37 cellular contexts compared by ENCODE assay signal in the genomic region with DNA sequence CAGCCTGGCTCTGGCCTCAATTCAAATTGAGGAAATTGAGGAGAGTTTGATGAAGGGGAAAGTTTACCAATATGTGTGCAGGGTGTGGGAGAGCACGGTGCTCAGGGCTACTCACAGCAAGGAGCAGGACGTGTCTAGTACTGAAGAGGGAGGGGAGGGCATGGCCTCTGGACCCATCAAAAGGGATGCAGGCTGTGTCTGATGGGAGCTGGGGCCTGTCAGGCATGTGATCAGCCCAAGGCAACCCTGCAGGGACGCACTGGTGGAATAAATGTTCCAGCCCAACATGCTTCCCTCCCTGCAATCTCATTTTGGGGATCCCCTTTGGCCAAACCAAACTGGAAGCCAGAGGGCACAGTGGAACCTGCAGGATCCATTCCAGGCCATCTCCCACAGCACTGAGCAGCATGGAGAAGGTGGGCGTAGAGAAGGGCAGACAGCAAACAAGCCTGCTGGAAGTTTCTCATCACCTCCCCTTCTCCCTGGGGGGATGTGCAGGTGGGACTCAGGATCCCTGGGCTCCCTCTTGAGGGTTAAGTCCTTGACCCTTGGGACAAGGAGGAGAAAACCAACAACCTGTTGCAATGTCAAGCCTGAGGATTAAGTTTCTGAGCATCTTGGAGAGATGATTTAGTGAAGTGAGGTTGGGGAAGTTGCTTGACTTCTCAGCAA. TPM values are rescaled to one million over a fixed set of nuclear protein-coding genes. Genes with fewer than 3 reads are reported as not detected.
DNase-seq lines count a peak whose midpoint lies in the region; ATAC-seq, FAIRE-seq and TF ChIP-seq lines count a peak whose summit lies in the region.
"Had no signal": no experiment of that assay in that cellular context is flagged by ENCODE, and none has a peak within 500 bp of the region (broad histone marks: within the 10 kb centered on the region; RNA-seq: fewer than 3 reads in every experiment).

No MANE protein-coding gene starts in this region.

- no peak for TF ChIP-seq RAD21 in HepG2 (CRISPR knock-in tag; IDR thresholded peaks at IDR 0.05)

- H3K36me3 ChIP-seq in HepG2 (replicated peaks in 1 of 2; ENCODE audit: control insufficient read depth in 1 of 2, insufficient read depth in 2 of 2, low read length in 2 of 2) = no peaks in the 10 kb centered on the region
- H3K36me3 ChIP-seq in right lobe of liver = no peaks in the 10 kb centered on the region
- H3K36me3 ChIP-seq in HEK293 (ENCODE audit: control insufficient read depth in 2 of 2, insufficient read depth in 1 of 2, low read length in 2 of 2) = no peaks in the 10 kb centered on the region
- no peaks in the 10 kb centered on the region for H3K36me3 ChIP-seq in SJSA1
- H3K36me3 ChIP-seq in hepatocyte (replicated peaks; ENCODE audit: insufficient read depth, low read depth) = no peaks in the 10 kb centered on the region
- H3K36me3 ChIP-seq: BE2C; BLaER1; BLaER1 treated with 17β-estradiol and CSF1 and Interleukin-3, amounts not matched to agents 10 nM and 100 nM had no signal

- no peak for TF ChIP-seq EP300 in HepG2 (IDR thresholded peaks at IDR 0.05; ENCODE audit: low read depth in 2 of 2, low read length in 2 of 2)
- TF ChIP-seq EP300 in HepG2 (CRISPR knock-in tag; IDR thresholded peaks at IDR 0.05; ENCODE audit: borderline replicate concordance) = no peak

- no TSS peak for BruUV-seq in HepG2 (replicated peaks; lab: Mats Ljungman, UMichigan)

- no peak for FAIRE-seq in HepG2 (lab: Jason Lieb, UNC)
- FAIRE-seq: A204.1, A549, D721Med had no signal

- CTCF ChIA-PET in HepG2 (lab: Yijun Ruan, JAX; ENCODE audit: low intra/inter-chr PET ratio, low total read pairs) = no interaction called here
- CTCF ChIA-PET in HEK293 (lab: Yijun Ruan, JAX) = interaction anchor here (0.6 kb wide), 1 partner anchor 234 kb away, joined by 3 read pairs; no protein-coding TSS in a partner anchor
- CTCF ChIA-PET in GM10248 (lab: Yijun Ruan, JAX) = interaction anchor here (1.4 to 2.1 kb wide), 5 partner anchors 11 to 526 kb away, joined by 3 to 16 read pairs (median 3); no protein-coding TSS in a partner anchor

- DNase-seq in HepG2 (ENCODE audit: low spot score) (no peak), right lobe of liver (no peak), SJSA1 (ENCODE audit: low read depth in 1 of 2, low spot score in 2 of 2) (peak; percentile 68 to 91), OCI-M2 (lab: John Stamatoyannopoulos, UW; ENCODE audit: unreplicated experiment) (no peak), hepatocyte (ENCODE audit: low spot score) (no peak), GM10248 (ENCODE audit: extremely low spot score) (no peak)
- DNase-seq in stimulated activated effector memory CD8-positive, alpha-beta T cell treated with anti-CD3 and anti-CD28 coated beads, Interleukin-12 subunit alpha, Interleukin-12 subunit beta, amount 100 ng/mL, for 72 hours (ENCODE audit: low spot score in 2 of 2) = no peak
- DNase-seq: 8988T; ACHN; AML-193; BE2C; C1 segment of cervical spinal cord; Caco-2; Calu3; CD4-positive, alpha-beta memory T cell; CD4-positive, alpha-beta T cell; CD4-positive, CD25-positive, alpha-beta regulatory T cell; CD8-positive, alpha-beta memory T cell; CD8-positive, alpha-beta T cell; COR-L47; DMS 273 treated with DMSO at 0.1 percent for 48 hours; DMS153; DMS53; DMS79; DMS79 treated with DMSO at 0.1 percent for 48 hours; DND-41; EL had no signal

- H3K9me3 Mint-ChIP-seq in stimulated activated effector memory CD8-positive, alpha-beta T cell treated with anti-CD3 and anti-CD28 coated beads, Interleukin-12 subunit alpha, Interleukin-12 subunit beta, amount 100 ng/mL, for 72 hours = no peaks in the 10 kb centered on the region
- H3K9me3 Mint-ChIP-seq: CD4-positive, alpha-beta T cell; CD8-positive, alpha-beta T cell had no signal

- H4K20me1 ChIP-seq in HepG2 (ENCODE audit: insufficient read depth, low read length) = no peaks in the 10 kb centered on the region
- H4K20me1 ChIP-seq in hepatocyte (ENCODE audit: insufficient read depth, poor library complexity, severe bottlenecking) = no peaks in the 10 kb centered on the region
- H4K20me1 ChIP-seq: BLaER1; BLaER1 treated with 17β-estradiol and CSF1 and Interleukin-3, amounts not matched to agents 10 nM and 100 nM had no signal

- POLR2A ChIA-PET in HepG2 (lab: Yijun Ruan, JAX) (no interaction called here), HEK293 (lab: Yijun Ruan, JAX) (no interaction called here), GM10248 (lab: Yijun Ruan, JAX) (no interaction called here)

- H2AFZ ChIP-seq in HepG2 (ENCODE audit: low read length) (no peak overlapping the region), hepatocyte (no peak overlapping the region)

- H3K4me2 ChIP-seq in HepG2 (ENCODE audit: low read depth, low read length) = no peak overlapping the region
- H3K4me2 ChIP-seq in hepatocyte = no peak overlapping the region
- H3K4me2 ChIP-seq: A549; BLaER1; BLaER1 treated with 17β-estradiol and CSF1 and Interleukin-3, amounts not matched to agents 10 nM and 100 nM had no signal

- H3K9ac ChIP-seq in HepG2 (ENCODE audit: insufficient read depth, low read depth, low read length) = no peak overlapping the region
- H3K9ac ChIP-seq: BLaER1; BLaER1 treated with 17β-estradiol and CSF1 and Interleukin-3, amounts not matched to agents 10 nM and 100 nM had no signal

- no peaks in the 10 kb centered on the region for H3K4me1 Mint-ChIP-seq in stimulated activated effector memory CD8-positive, alpha-beta T cell treated with anti-CD3 and anti-CD28 coated beads, Interleukin-12 subunit alpha, Interleukin-12 subunit beta, amount 100 ng/mL, for 72 hours
- H3K4me1 Mint-ChIP-seq: B cell; CD14-positive monocyte; CD4-positive, alpha-beta memory T cell; CD4-positive, CD25-positive, alpha-beta regulatory T cell had no signal

- no peak overlapping the region for H3K4me3 ChIP-seq in HepG2 (replicated peaks in 1 of 3; ENCODE audit: insufficient read depth in 1 of 3, low read depth in 2 of 3, low read length in 3 of 3)
- no peak overlapping the region for H3K4me3 ChIP-seq in right lobe of liver
- no peak overlapping the region for H3K4me3 ChIP-seq in HEK293 (ENCODE audit: low read depth, low read length)
- no peak overlapping the region for H3K4me3 ChIP-seq in SJSA1
- H3K4me3 ChIP-seq in hepatocyte = no peak overlapping the region
- H3K4me3 ChIP-seq: A549; BLaER1; BLaER1 treated with 17β-estradiol and CSF1 and Interleukin-3, amounts not matched to agents 10 nM and 100 nM had no signal

- no peaks in the 10 kb centered on the region for H3K9me2 ChIP-seq in hepatocyte (replicated peaks; ENCODE audit: insufficient read depth)

- H3K4me1 ChIP-seq in HepG2 (ENCODE audit: insufficient read depth, low read length) = peaks cover 49% of the 10 kb centered on the region
- H3K4me1 ChIP-seq in right lobe of liver = no peaks in the 10 kb centered on the region
- no peaks in the 10 kb centered on the region for H3K4me1 ChIP-seq in HEK293 (ENCODE audit: control insufficient read depth, insufficient read depth, low read length)
- no peaks in the 10 kb centered on the region for H3K4me1 ChIP-seq in SJSA1 (replicated peaks)
- H3K4me1 ChIP-seq in hepatocyte (ENCODE audit: insufficient read depth) = peaks cover 3% of the 10 kb centered on the region
- H3K4me1 ChIP-seq: A549, BE2C, BLaER1, Caco-2 had no signal

- H3K4me3 Mint-ChIP-seq in stimulated activated effector memory CD8-positive, alpha-beta T cell treated with anti-CD3 and anti-CD28 coated beads, Interleukin-12 subunit alpha, Interleukin-12 subunit beta, amount 100 ng/mL, for 72 hours = no peak overlapping the region
- H3K4me3 Mint-ChIP-seq: B cell; CD14-positive monocyte; CD4-positive, alpha-beta memory T cell; CD4-positive, alpha-beta T cell; CD4-positive, CD25-positive, alpha-beta regulatory T cell; CD8-positive, alpha-beta memory T cell; CD8-positive, alpha-beta T cell had no signal

- intact Hi-C loops in HepG2 (cut with micrococcal nuclease; ENCODE audit: unreplicated experiment) (no loop called here), right lobe of liver (cut with DNase I) (loop anchor here in 1 of 2 donors (10.0 kb wide), 1 partner anchor 521 kb away; no protein-coding TSS in a partner anchor)

- H3K27me3 ChIP-seq in HepG2 (ENCODE audit: control insufficient read depth in 1 of 2, insufficient read depth in 2 of 2, low read length in 2 of 2) (no peaks in the 10 kb centered on the region), right lobe of liver (no peaks in the 10 kb centered on the region), SJSA1 (replicated peaks) (peaks cover 94% of the 10 kb centered on the region), hepatocyte (no peaks in the 10 kb centered on the region)
- H3K27me3 ChIP-seq: BE2C; BLaER1; BLaER1 treated with 17β-estradiol and CSF1 and Interleukin-3, amounts not matched to agents 10 nM and 100 nM had no signal

- TF ChIP-seq CTCF in HepG2 (CRISPR knock-in tag; IDR thresholded peaks at IDR 0.05) = 0 out of 2 replicates have a peak, but pooled peaks have one; percentile 3
- no peak for TF ChIP-seq CTCF in right lobe of liver (IDR thresholded peaks at IDR 0.05)
- no peak for TF ChIP-seq CTCF in HEK293 (tag by site-specific recombination; IDR thresholded peaks at IDR 0.05)
- no peak for TF ChIP-seq CTCF in hepatocyte (IDR thresholded peaks at IDR 0.05; ENCODE audit: poor library complexity)
- no peak for TF ChIP-seq CTCF in GM10248 (IDR thresholded peaks at IDR 0.05; ENCODE audit: control extremely low read depth, extremely low read depth, low read depth, missing control alignments)

- H3K27ac Mint-ChIP-seq in stimulated activated effector memory CD8-positive, alpha-beta T cell treated with anti-CD3 and anti-CD28 coated beads, Interleukin-12 subunit alpha, Interleukin-12 subunit beta, amount 100 ng/mL, for 72 hours = no peak overlapping the region
- H3K27ac Mint-ChIP-seq: B cell; CD14-positive monocyte; CD4-positive, alpha-beta memory T cell; CD4-positive, alpha-beta T cell; CD4-positive, CD25-positive, alpha-beta regulatory T cell; CD8-positive, alpha-beta memory T cell; CD8-positive, alpha-beta T cell had no signal

- no peak for TF ChIP-seq POLR2A in HepG2 (IDR thresholded peaks at IDR 0.05; ENCODE audit: insufficient read depth in 1 of 2, low read depth in 2 of 2, low read length in 2 of 2)
- no peak for TF ChIP-seq POLR2A in right lobe of liver (IDR thresholded peaks at IDR 0.05)

- H3K36me3 Mint-ChIP-seq in stimulated activated effector memory CD8-positive, alpha-beta T cell treated with anti-CD3 and anti-CD28 coated beads, Interleukin-12 subunit alpha, Interleukin-12 subunit beta, amount 100 ng/mL, for 72 hours = no peaks in the 10 kb centered on the region
- H3K36me3 Mint-ChIP-seq: CD14-positive monocyte; CD4-positive, alpha-beta memory T cell; CD4-positive, CD25-positive, alpha-beta regulatory T cell; CD8-positive, alpha-beta T cell had no signal

- 0% methylated on average over 2 of the region's 4 CpGs for WGBS in HepG2 (ENCODE audit: low lambda C conversion rate)
- 40% methylated on average over 3 of the region's 4 CpGs for WGBS in right lobe of liver (ENCODE audit: insufficient coverage, low coverage, low lambda C conversion rate, missing lambda C conversion rate)
- 76% methylated on average over 4 of the region's 4 CpGs for WGBS in hepatocyte (ENCODE audit: low lambda C conversion rate, missing lambda C conversion rate)

- in situ Hi-C loops in HepG2 (cut with HindIII; ENCODE audit: extremely low pct_ligation_motif_present, low pct_unique_long_range_greater_than_20kb) = loop anchor here (10.0 to 25.0 kb wide), 4 partner anchors 231 to 1928 kb away; no protein-coding TSS in a partner anchor

- H3K79me2 ChIP-seq in HepG2 (ENCODE audit: insufficient read depth, low read length) (no peaks in the 10 kb centered on the region), hepatocyte (no peaks in the 10 kb centered on the region)

- ATAC-seq in HepG2 = no peak
- ATAC-seq in right lobe of liver = no peak
- ATAC-seq in stimulated activated effector memory CD8-positive, alpha-beta T cell treated with anti-CD3 and anti-CD28 coated beads, Interleukin-12 subunit alpha, Interleukin-12 subunit beta, amount 100 ng/mL, for 72 hours = peak; percentile 9
- ATAC-seq: A549; CD8-positive, alpha-beta T cell had no signal

- H3K9me3 ChIP-seq in HepG2 (ENCODE audit: low read length) (no peaks in the 10 kb centered on the region), right lobe of liver (no peaks in the 10 kb centered on the region), HEK293 (ENCODE audit: control insufficient read depth, insufficient read depth, low read depth, low read length) (no peaks in the 10 kb centered on the region), SJSA1 (replicated peaks) (peaks cover 6% of the 10 kb centered on the region; the same call in 1 of the 2 replicates), hepatocyte (ENCODE audit: low read depth) (no peaks in the 10 kb centered on the region)
- H3K9me3 ChIP-seq: A549; BE2C; BLaER1; BLaER1 treated with 17β-estradiol and CSF1 and Interleukin-3, amounts not matched to agents 10 nM and 100 nM; Caco-2 had no signal

- H3K27ac ChIP-seq in HepG2 (ENCODE audit: extremely low read length, insufficient read depth, low read length) (no peak overlapping the region), right lobe of liver (no peak overlapping the region), HEK293 (ENCODE audit: extremely low read depth, low read depth, low read length) (no peak overlapping the region), SJSA1 (no peak overlapping the region), hepatocyte (no peak overlapping the region)
- H3K27ac ChIP-seq: 22Rv1; A549; BLaER1; BLaER1 treated with 17β-estradiol and CSF1 and Interleukin-3, amounts not matched to agents 10 nM and 100 nM; C4-2B had no signal

RNA-seq across cellular contexts. Expression of gene RBM19, which starts 17.8 kb away (rescaled TPM):
- 26.5 and 32.2 TPM in 2 replicates for total RNA-seq in HepG2 (2016; rRNA removed; fragmentation: Illumina TruSeq; extraction: Trizol)
- 6.7 and 7.5 TPM in 2 replicates for total RNA-seq in HepG2 (2016; cell fraction: cytosol; rRNA removed; fragmentation: Illumina TruSeq; extraction: Trizol; ENCODE audit: low read depth)
- total RNA-seq in HepG2 (2016; cell fraction: insoluble cytoplasmic fraction; rRNA removed; fragmentation: Illumina TruSeq; extraction: Trizol) = 24.9 and 31.0 TPM in 2 replicates
- 8.3 and 8.9 TPM in 2 replicates for total RNA-seq in HepG2 (2016; cell fraction: membrane; rRNA removed; fragmentation: Illumina TruSeq; extraction: Trizol)
- total RNA-seq in HepG2 (2016; cell fraction: nucleus; rRNA removed; fragmentation: Illumina TruSeq; extraction: Trizol) = 34.8 and 41.6 TPM in 2 replicates
- 19.3 and 22.1 TPM in 2 replicates for polyA plus RNA-seq in HepG2 (2011; rRNA removed)
- 9.7 and 13.0 TPM in 2 replicates for polyA plus RNA-seq in HepG2 (2011; cell fraction: cytosol; rRNA removed)
- 84.7 and 92.9 TPM in 2 replicates for polyA plus RNA-seq in HepG2 (2011; cell fraction: nucleus; rRNA removed)
- polyA plus RNA-seq in HepG2 (2012) = 19.5 and 21.4 TPM in 2 replicates
- polyA plus RNA-seq in HepG2 (2016; cell fraction: cytosol; fragmentation: Illumina TruSeq; extraction: Trizol; ENCODE audit: low read depth) = 2.5 and 2.9 TPM in 2 replicates
- 23.1 and 25.3 TPM in 2 replicates for polyA plus RNA-seq in HepG2 (2016; cell fraction: insoluble cytoplasmic fraction; fragmentation: Illumina TruSeq; extraction: Trizol; ENCODE audit: low read depth)
- polyA plus RNA-seq in HepG2 (2016; cell fraction: membrane; fragmentation: Illumina TruSeq; extraction: Trizol; ENCODE audit: low read depth) = 4.5 and 5.7 TPM in 2 replicates
- 64.2 and 66.3 TPM in 2 replicates for polyA plus RNA-seq in HepG2 (2016; cell fraction: nucleus; fragmentation: Illumina TruSeq; extraction: Trizol; ENCODE audit: insufficient read depth, low read depth)
- 21.4 and 32.0 TPM in 2 replicates for polyA minus RNA-seq in HepG2 (2011; rRNA and poly(A)+ RNA removed; ENCODE audit: low replicate concordance)
- polyA minus RNA-seq in HepG2 (2011; cell fraction: cytosol; rRNA and poly(A)+ RNA removed) = 13.6 and 13.7 TPM in 2 replicates
- 58.7 and 59.3 TPM in 2 replicates for polyA minus RNA-seq in HepG2 (2011; cell fraction: nucleus; rRNA and poly(A)+ RNA removed)
- 10 to 100 TPM; 11.3 to 17.2 (median 14.2) TPM for total RNA-seq in right lobe of liver
- 271 and 433 TPM in 2 replicates for total RNA-seq in SJSA1 (2014; rRNA removed; shearing (Covaris generic))
- 16.5 and 16.8 TPM in 2 replicates for total RNA-seq in hepatocyte
- polyA plus RNA-seq in hepatocyte = 14.5 and 18.2 TPM in 2 replicates

Comparison
In these comparisons a context has a peak if more than half of its experiments do, and no peak if none do; other contexts are left out.
1. DNase-seq: peak in SJSA1 (2 of 2); none in HepG2 (single experiment), right lobe of liver (0 of 3), stimulated activated effector memory CD8-positive, alpha-beta T cell treated with anti-CD3 and anti-CD28 coated beads, Interleukin-12 subunit alpha, Interleukin-12 subunit beta, amount 100 ng/mL, for 72 hours (0 of 2), OCI-M2 (single experiment), hepatocyte (single experiment) and GM10248 (single experiment).
2. Of the 63 proteins assayed by ChIP-seq in both HepG2 and HEK293: peak only in HepG2: CTCF; only in HEK293: none; in both: none; in neither: 62.